31 cellular contexts compared by ENCODE assay signal in genomic region chr6:492178-492577, GRCh38.
DNase-seq lines count a peak whose midpoint lies in the region; ATAC-seq and TF ChIP-seq lines count a peak whose summit lies in the region.
"Had no signal": no experiment of that assay in that cellular context is flagged by ENCODE, and none has a peak within 500 bp of the region (broad histone marks: within the 10 kb centered on the region; RNA-seq: fewer than 3 reads in every experiment).

No MANE protein-coding gene starts in this region.

- intact Hi-C loops in CD8-positive, alpha-beta T cell (cut with DNase I, micrococcal nuclease): loop anchor here in 1 of 2 experiments (10.0 kb wide), 2 partner anchors 97 to 197 kb away; partner anchors contain the start of genes DUSP22 and IRF4

- DNase-seq in activated CD8-positive, alpha-beta memory T cell treated with anti-CD3 and anti-CD28 coated beads, Interleukin-2, amount 10 ng/mL, durations not matched to agents 7 days and 5 days: no peak
- no peak for DNase-seq in activated CD8-positive, alpha-beta memory T cell treated with anti-CD3 and anti-CD28 coated beads, Interleukin-2, amount 50 U/mL, for 4 hours
- no peak for DNase-seq in CD8-positive, alpha-beta T cell
- DNase-seq in activated CD8-positive, alpha-beta T cell treated with anti-CD3 and anti-CD28 coated beads, Interleukin-2, amount 10 ng/mL, durations not matched to agents 7 days and 5 days: no peak
- DNase-seq in memory B cell (ENCODE audit: low spot score in 2 of 2) (no peak), MV-4-11 (lab: John Stamatoyannopoulos, UW) (no peak)
- DNase-seq: adrenal gland; BE2C; body of pancreas; cerebellar nuclear complex; dorsolateral prefrontal cortex; EL; hypothalamus; mesenchymal stem cell; MG63; NCI-H1417; NCI-H2029 treated with DMSO at 0.1 percent for 48 hours; NCI-H226; NCI-H69; posterior cingulate gyrus; right cardiac atrium; stimulated activated CD4-positive, alpha-beta T cell treated with anti-CD3 and anti-CD28 coated beads, Interleukin-2, amount 100 ng/mL, for 24 hours; substantia nigra had no signal

- no peaks in the 10 kb centered on the region for H3K27me3 Mint-ChIP-seq in activated CD8-positive, alpha-beta memory T cell treated with anti-CD3 and anti-CD28 coated beads, Interleukin-2, amount 10 ng/mL, durations not matched to agents 7 days and 5 days
- no peaks in the 10 kb centered on the region for H3K27me3 Mint-ChIP-seq in CD8-positive, alpha-beta T cell (ENCODE audit: low read depth)
- H3K27me3 Mint-ChIP-seq in activated CD8-positive, alpha-beta T cell treated with anti-CD3 and anti-CD28 coated beads, Interleukin-2, amount 10 ng/mL, durations not matched to agents 7 days and 5 days (ENCODE audit: low read depth): no peaks in the 10 kb centered on the region
- H3K27me3 Mint-ChIP-seq in memory B cell: no peaks in the 10 kb centered on the region
- H3K27me3 Mint-ChIP-seq: type B pancreatic cell had no signal

- POLR2A ChIA-PET in CD8-positive, alpha-beta T cell (lab: Charles Lee): interaction anchor here (1.0 kb wide), 1 partner anchor 47 kb away, joined by 3 read pairs; no protein-coding TSS in a partner anchor
- POLR2A ChIA-PET in activated CD8-positive, alpha-beta T cell treated with anti-CD3 and anti-CD28 coated beads, Interleukin-2, amount 10 ng/mL, durations not matched to agents 7 days and 5 days (lab: Charles Lee): interaction anchor here (0.9 to 2.7 kb wide), 10 partner anchors 15 to 297 kb away, joined by 3 to 32 read pairs (median 8); partner anchors contain the start of gene IRF4

- H3K27me3 ChIP-seq in CD8-positive, alpha-beta T cell (ENCODE audit: insufficient read depth, low read length): no peaks in the 10 kb centered on the region
- H3K27me3 ChIP-seq: adrenal gland, BE2C, body of pancreas, dorsolateral prefrontal cortex, MG63, SJSA1 had no signal

- no peaks in the 10 kb centered on the region for H3K9me3 ChIP-seq in CD8-positive, alpha-beta T cell (ENCODE audit: low read length)
- H3K9me3 ChIP-seq: adrenal gland, BE2C, body of pancreas, MG63, SJSA1 had no signal

- H3K4me3 Mint-ChIP-seq in activated CD8-positive, alpha-beta memory T cell treated with anti-CD3 and anti-CD28 coated beads, Interleukin-2, amount 10 ng/mL, durations not matched to agents 7 days and 5 days: peak overlapping the region; percentile 42
- H3K4me3 Mint-ChIP-seq in CD8-positive, alpha-beta T cell: no peak overlapping the region
- peak overlapping the region; percentile 30 for H3K4me3 Mint-ChIP-seq in activated CD8-positive, alpha-beta T cell treated with anti-CD3 and anti-CD28 coated beads, Interleukin-2, amount 10 ng/mL, durations not matched to agents 7 days and 5 days
- H3K4me3 Mint-ChIP-seq in memory B cell: no peak overlapping the region
- H3K4me3 Mint-ChIP-seq: type B pancreatic cell had no signal

- no peak for ATAC-seq in activated CD8-positive, alpha-beta memory T cell treated with anti-CD3 and anti-CD28 coated beads, Interleukin-2, amount 10 ng/mL, durations not matched to agents 7 days and 5 days
- ATAC-seq in CD8-positive, alpha-beta T cell: no peak
- no peak for ATAC-seq in activated CD8-positive, alpha-beta T cell treated with anti-CD3 and anti-CD28 coated beads, Interleukin-2, amount 10 ng/mL, durations not matched to agents 7 days and 5 days
- ATAC-seq in memory B cell (ENCODE audit: low read depth) (no peak), HG03159 (IDR thresholded peaks at IDR 0.05; ENCODE audit: unreplicated experiment) (no peak), HG03354 (IDR thresholded peaks at IDR 0.05; ENCODE audit: poor library complexity, severe bottlenecking, unreplicated experiment) (no peak)
- ATAC-seq: body of pancreas, GM12878, HCT116, K562, left lobe of liver, right cardiac atrium had no signal

- peak overlapping the region; percentile 91 for H3K27ac Mint-ChIP-seq in activated CD8-positive, alpha-beta memory T cell treated with anti-CD3 and anti-CD28 coated beads, Interleukin-2, amount 10 ng/mL, durations not matched to agents 7 days and 5 days
- peak overlapping the region; percentile 89 for H3K27ac Mint-ChIP-seq in CD8-positive, alpha-beta T cell
- H3K27ac Mint-ChIP-seq in activated CD8-positive, alpha-beta T cell treated with anti-CD3 and anti-CD28 coated beads, Interleukin-2, amount 10 ng/mL, durations not matched to agents 7 days and 5 days: peak overlapping the region; percentile 90
- peak overlapping the region; percentile 89 for H3K27ac Mint-ChIP-seq in memory B cell
- H3K27ac Mint-ChIP-seq: type B pancreatic cell had no signal

- no peaks in the 10 kb centered on the region for H3K36me3 ChIP-seq in CD8-positive, alpha-beta T cell (ENCODE audit: insufficient read depth, low read length)
- H3K36me3 ChIP-seq: BE2C, MG63 had no signal

- no peak overlapping the region for H3K4me3 ChIP-seq in CD8-positive, alpha-beta T cell (ENCODE audit: low read depth, low read length)
- H3K4me3 ChIP-seq: adrenal gland, body of pancreas, dorsolateral prefrontal cortex, GM12878, K562, MG63, SJSA1 had no signal

- peaks cover 38% of the 10 kb centered on the region for H3K36me3 Mint-ChIP-seq in activated CD8-positive, alpha-beta memory T cell treated with anti-CD3 and anti-CD28 coated beads, Interleukin-2, amount 10 ng/mL, durations not matched to agents 7 days and 5 days
- H3K36me3 Mint-ChIP-seq in CD8-positive, alpha-beta T cell: peaks cover 31% of the 10 kb centered on the region
- peaks cover 50% of the 10 kb centered on the region for H3K36me3 Mint-ChIP-seq in activated CD8-positive, alpha-beta T cell treated with anti-CD3 and anti-CD28 coated beads, Interleukin-2, amount 10 ng/mL, durations not matched to agents 7 days and 5 days (ENCODE audit: low read depth)
- peaks cover 10% of the 10 kb centered on the region for H3K36me3 Mint-ChIP-seq in memory B cell

- H3K4me1 Mint-ChIP-seq in activated CD8-positive, alpha-beta memory T cell treated with anti-CD3 and anti-CD28 coated beads, Interleukin-2, amount 10 ng/mL, durations not matched to agents 7 days and 5 days: peaks cover 85% of the 10 kb centered on the region
- peaks cover 74% of the 10 kb centered on the region for H3K4me1 Mint-ChIP-seq in CD8-positive, alpha-beta T cell (ENCODE audit: low read depth)
- H3K4me1 Mint-ChIP-seq in activated CD8-positive, alpha-beta T cell treated with anti-CD3 and anti-CD28 coated beads, Interleukin-2, amount 10 ng/mL, durations not matched to agents 7 days and 5 days (ENCODE audit: low read depth): peaks cover 89% of the 10 kb centered on the region
- peaks cover 25% of the 10 kb centered on the region for H3K4me1 Mint-ChIP-seq in memory B cell

- H3K27ac ChIP-seq in CD8-positive, alpha-beta T cell (ENCODE audit: low read depth, low read length): no peak overlapping the region
- H3K27ac ChIP-seq: adrenal gland, body of pancreas, SJSA1 had no signal

- H3K9me3 Mint-ChIP-seq in activated CD8-positive, alpha-beta memory T cell treated with anti-CD3 and anti-CD28 coated beads, Interleukin-2, amount 10 ng/mL, durations not matched to agents 7 days and 5 days (ENCODE audit: low read depth): no peaks in the 10 kb centered on the region
- H3K9me3 Mint-ChIP-seq in CD8-positive, alpha-beta T cell: no peaks in the 10 kb centered on the region
- H3K9me3 Mint-ChIP-seq in activated CD8-positive, alpha-beta T cell treated with anti-CD3 and anti-CD28 coated beads, Interleukin-2, amount 10 ng/mL, durations not matched to agents 7 days and 5 days (ENCODE audit: insufficient read depth): no peaks in the 10 kb centered on the region
- no peaks in the 10 kb centered on the region for H3K9me3 Mint-ChIP-seq in memory B cell

- H3K4me1 ChIP-seq in CD8-positive, alpha-beta T cell (ENCODE audit: insufficient read depth, low read length): peaks cover 64% of the 10 kb centered on the region
- H3K4me1 ChIP-seq: adrenal gland, BE2C, body of pancreas, SJSA1 had no signal

- TF ChIP-seq CTCF in CD8-positive, alpha-beta T cell (IDR thresholded peaks at IDR 0.05): no peak

- CTCF ChIA-PET in activated CD8-positive, alpha-beta memory T cell treated with anti-CD3 and anti-CD28 coated beads, Interleukin-2, amount 10 ng/mL, durations not matched to agents 7 days and 5 days (lab: Charles Lee): interaction anchor here (1.1 to 3.5 kb wide), 3 partner anchors 16 to 100 kb away, joined by 4 to 20 read pairs (median 5); no protein-coding TSS in a partner anchor
- CTCF ChIA-PET in CD8-positive, alpha-beta T cell (lab: Charles Lee): interaction anchor here (1.4 kb wide), 1 partner anchor 100 kb away, joined by 3 read pairs; the partner anchor contains the start of gene IRF4
- CTCF ChIA-PET in activated CD8-positive, alpha-beta T cell treated with anti-CD3 and anti-CD28 coated beads, Interleukin-2, amount 10 ng/mL, durations not matched to agents 7 days and 5 days (lab: Charles Lee): interaction anchor here (1.0 to 2.4 kb wide), 6 partner anchors 9 to 102 kb away, joined by 3 to 6 read pairs (median 4); no protein-coding TSS in a partner anchor

Comparison
In these comparisons a context has a peak if more than half of its experiments do, and no peak if none do; other contexts are left out.
1. H3K4me3 Mint-ChIP-seq: peak in activated CD8-positive, alpha-beta memory T cell treated with anti-CD3 and anti-CD28 coated beads, Interleukin-2, amount 10 ng/mL, durations not matched to agents 7 days and 5 days (single experiment) and activated CD8-positive, alpha-beta T cell treated with anti-CD3 and anti-CD28 coated beads, Interleukin-2, amount 10 ng/mL, durations not matched to agents 7 days and 5 days (single experiment); none in CD8-positive, alpha-beta T cell (single experiment) and memory B cell (single experiment).
2. Peak in every context shown above with its lines, with median percentiles within 50 percentile points of each other: H3K27ac Mint-ChIP-seq.